22 cellular contexts compared by ENCODE assay signal in the genomic region with DNA sequence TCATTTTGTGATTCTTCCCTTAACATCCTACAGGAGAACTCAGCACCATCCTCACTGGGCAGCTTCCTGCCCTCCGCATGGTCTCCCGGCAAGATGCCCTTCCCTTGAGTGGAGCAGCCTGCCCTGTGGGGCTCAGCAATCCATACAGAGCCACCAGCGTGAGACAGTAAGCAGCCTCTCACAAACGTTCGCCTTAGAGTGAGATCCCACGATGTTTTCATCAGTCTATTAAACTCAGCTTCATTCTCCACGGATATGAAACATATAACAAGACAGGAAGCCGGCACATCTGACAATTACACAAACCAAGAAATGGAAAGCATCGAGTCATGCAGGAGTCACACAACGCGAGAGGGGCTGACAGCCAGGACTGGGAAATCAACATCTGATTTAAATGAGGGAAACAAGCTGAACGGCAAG.
A peak's percentile ranks its signal among the peaks of the same experiment; 100 is the strongest.
DNase-seq lines count a peak whose midpoint lies in the region; ATAC-seq, FAIRE-seq and TF ChIP-seq lines count a peak whose summit lies in the region.
"Had no signal": no experiment of that assay in that cellular context is flagged by ENCODE, and none has a peak within 500 bp of the region (broad histone marks: within the 10 kb centered on the region; RNA-seq: fewer than 3 reads in every experiment).

No MANE protein-coding gene starts in this region.

- H3K27me3 ChIP-seq in astrocyte (ENCODE audit: insufficient read depth, low read length) = no peaks in the 10 kb centered on the region
- no peaks in the 10 kb centered on the region for H3K27me3 ChIP-seq in SJCRH30
- H3K27me3 ChIP-seq: BLaER1 treated with 17β-estradiol and CSF1 and Interleukin-3, amounts not matched to agents 10 nM and 100 nM; tibial nerve had no signal

- no peaks in the 10 kb centered on the region for H3K9me3 ChIP-seq in astrocyte (ENCODE audit: insufficient read depth, low read depth, low read length)
- no peaks in the 10 kb centered on the region for H3K9me3 ChIP-seq in SJCRH30 (replicated peaks)
- H3K9me3 ChIP-seq: BLaER1 treated with 17β-estradiol and CSF1 and Interleukin-3, amounts not matched to agents 10 nM and 100 nM; heart left ventricle; tibial nerve had no signal

- H4K20me1 ChIP-seq in astrocyte (ENCODE audit: insufficient read depth, low read length) = no peaks in the 10 kb centered on the region
- H4K20me1 ChIP-seq: BLaER1 treated with 17β-estradiol and CSF1 and Interleukin-3, amounts not matched to agents 10 nM and 100 nM had no signal

- peak overlapping the region; percentile 85 for H3K27ac ChIP-seq in astrocyte (ENCODE audit: low read depth, low read length)
- H3K27ac ChIP-seq in SJCRH30 = no peak overlapping the region
- H3K27ac ChIP-seq: coronary artery, heart left ventricle, tibial nerve had no signal

- no peak for ATAC-seq in HG03521 (IDR thresholded peaks at IDR 0.05; ENCODE audit: unreplicated experiment)
- ATAC-seq in GM21786 (IDR thresholded peaks at IDR 0.05; ENCODE audit: unreplicated experiment) = no peak
- ATAC-seq: heart left ventricle; naive thymus-derived CD4-positive, alpha-beta T cell; stimulated activated effector memory CD8-positive, alpha-beta T cell treated with anti-CD3 and anti-CD28 coated beads, Interleukin-12 subunit alpha, Interleukin-12 subunit beta, amount 100 ng/mL, for 72 hours had no signal

- H3K4me1 ChIP-seq in astrocyte (ENCODE audit: insufficient read depth, low read length) = peaks cover 17% of the 10 kb centered on the region
- H3K4me1 ChIP-seq in SJCRH30 = no peaks in the 10 kb centered on the region
- H3K4me1 ChIP-seq: heart left ventricle, tibial nerve had no signal

- no peaks in the 10 kb centered on the region for H3K79me2 ChIP-seq in astrocyte (ENCODE audit: insufficient read depth, low read length)

- H3K4me3 Mint-ChIP-seq in HFFc6 (peak overlapping the region; percentile 55; the same call in 1 of the 2 replicates), astrocyte (ENCODE audit: unreplicated experiment) (no peak overlapping the region)
- H3K4me3 Mint-ChIP-seq: H9; naive thymus-derived CD4-positive, alpha-beta T cell; stimulated activated effector memory CD8-positive, alpha-beta T cell treated with anti-CD3 and anti-CD28 coated beads, Interleukin-12 subunit alpha, Interleukin-12 subunit beta, amount 100 ng/mL, for 72 hours; T-helper 1 cell treated with Interleukin-12 subunit alpha and Interleukin-12 subunit beta and Interleukin-4 antibody, amounts not matched to agents 30 μg/mL and 1 μg/mL, for 36 hours had no signal

- H3K9ac ChIP-seq in astrocyte (ENCODE audit: low read length) = peak overlapping the region; percentile 59
- H3K9ac ChIP-seq: BLaER1 treated with 17β-estradiol and CSF1 and Interleukin-3, amounts not matched to agents 10 nM and 100 nM had no signal

- TF ChIP-seq CTCF in HFFc6 (IDR thresholded peaks at IDR 0.05) (no peak), astrocyte (IDR thresholded peaks at IDR 0.05; ENCODE audit: insufficient read depth, low read depth, low read length) (no peak), fibroblast of the aortic adventitia (IDR thresholded peaks at IDR 0.05; ENCODE audit: insufficient read depth, low read length) (no peak)

- TF ChIP-seq POLR2A in erythroblast (IDR thresholded peaks at IDR 0.05; ENCODE audit: low read length) = no peak

- DNase-seq in HFFc6 (no peak), astrocyte (ENCODE audit: low read depth) (peak; percentile 65), fibroblast of the aortic adventitia (ENCODE audit: low read depth) (peak; percentile 4), retina (peak; percentile 43), erythroblast (lab: John Stamatoyannopoulos, UW) (no peak), SJCRH30 (no peak)
- DNase-seq: H9; heart left ventricle; islet precursor cell; mammary epithelial cell; naive thymus-derived CD4-positive, alpha-beta T cell; NCI-H1694 treated with DMSO at 0.1 percent for 48 hours; NCI-H446 treated with DMSO at 0.1 percent for 48 hours; SHP77 had no signal

- H3K4me1 Mint-ChIP-seq in HFFc6 (ENCODE audit: low read depth) (peaks cover 14% of the 10 kb centered on the region; the same call in 1 of the 2 replicates), astrocyte (ENCODE audit: low read depth, unreplicated experiment) (peaks cover 15% of the 10 kb centered on the region)
- H3K4me1 Mint-ChIP-seq: naive thymus-derived CD4-positive, alpha-beta T cell; stimulated activated effector memory CD8-positive, alpha-beta T cell treated with anti-CD3 and anti-CD28 coated beads, Interleukin-12 subunit alpha, Interleukin-12 subunit beta, amount 100 ng/mL, for 72 hours had no signal

- no peaks in the 10 kb centered on the region for H3K36me3 Mint-ChIP-seq in HFFc6 (ENCODE audit: low read depth)
- H3K36me3 Mint-ChIP-seq in astrocyte (ENCODE audit: low read depth, unreplicated experiment) = no peaks in the 10 kb centered on the region
- H3K36me3 Mint-ChIP-seq: naive thymus-derived CD4-positive, alpha-beta T cell; stimulated activated effector memory CD8-positive, alpha-beta T cell treated with anti-CD3 and anti-CD28 coated beads, Interleukin-12 subunit alpha, Interleukin-12 subunit beta, amount 100 ng/mL, for 72 hours had no signal

- FAIRE-seq in astrocyte (lab: Jason Lieb, UNC) = no peak
- FAIRE-seq: HTR-8/SVneo had no signal

- peak overlapping the region; percentile 85 for H2AFZ ChIP-seq in astrocyte (ENCODE audit: low read depth, low read length)

- H3K4me3 ChIP-seq in astrocyte (ENCODE audit: insufficient read depth, low read depth, low read length) = peak overlapping the region; percentile 35
- H3K4me3 ChIP-seq in fibroblast of the aortic adventitia (ENCODE audit: low read depth, low read length) = no peak overlapping the region
- no peak overlapping the region for H3K4me3 ChIP-seq in SJCRH30
- H3K4me3 ChIP-seq: BLaER1 treated with 17β-estradiol and CSF1 and Interleukin-3, amounts not matched to agents 10 nM and 100 nM; coronary artery; heart left ventricle; tibial nerve had no signal

- H3K4me2 ChIP-seq in astrocyte (ENCODE audit: low read length) = peak overlapping the region; percentile 76

- H3K27ac Mint-ChIP-seq in HFFc6 (peak overlapping the region; percentile 68; the same call in 1 of the 2 replicates), astrocyte (ENCODE audit: unreplicated experiment) (peak overlapping the region; percentile 4)
- H3K27ac Mint-ChIP-seq: naive thymus-derived CD4-positive, alpha-beta T cell; stimulated activated effector memory CD8-positive, alpha-beta T cell treated with anti-CD3 and anti-CD28 coated beads, Interleukin-12 subunit alpha, Interleukin-12 subunit beta, amount 100 ng/mL, for 72 hours; T-helper 1 cell treated with Interleukin-12 subunit alpha and Interleukin-12 subunit beta and Interleukin-4 antibody, amounts not matched to agents 30 μg/mL and 1 μg/mL, for 36 hours had no signal

- H3K27me3 Mint-ChIP-seq in HFFc6 (ENCODE audit: insufficient read depth) = peaks cover 1% of the 10 kb centered on the region
- H3K27me3 Mint-ChIP-seq in astrocyte (ENCODE audit: low read depth, unreplicated experiment) = no peaks in the 10 kb centered on the region

- H3K9me3 Mint-ChIP-seq in HFFc6 (peaks cover 8% of the 10 kb centered on the region; the same call in 1 of the 2 replicates), astrocyte (ENCODE audit: unreplicated experiment) (no peaks in the 10 kb centered on the region)
- H3K9me3 Mint-ChIP-seq: H9 had no signal

- H3K36me3 ChIP-seq in astrocyte (ENCODE audit: insufficient read depth, low read length) (no peaks in the 10 kb centered on the region), SJCRH30 (no peaks in the 10 kb centered on the region)
- H3K36me3 ChIP-seq: BLaER1 treated with 17β-estradiol and CSF1 and Interleukin-3, amounts not matched to agents 10 nM and 100 nM; heart left ventricle; tibial nerve had no signal

Comparison
In these comparisons a context has a peak if more than half of its experiments do, and no peak if none do; other contexts are left out.
1. DNase-seq: peak in astrocyte (single experiment), fibroblast of the aortic adventitia (single experiment) and retina (single experiment); none in HFFc6 (single experiment), erythroblast (0 of 2) and SJCRH30 (0 of 2).